25 cellular contexts compared by ENCODE assay signal in genomic region chr12:57419495-57419894, GRCh38. TPM values are rescaled to one million over a fixed set of nuclear protein-coding genes. Genes with fewer than 3 reads are reported as not detected.
"Had no signal": no experiment of that assay in that cellular context is flagged by ENCODE, and none has a peak within 500 bp of the region (broad histone marks: within the 10 kb centered on the region; RNA-seq: fewer than 3 reads in every experiment).

No MANE protein-coding gene starts in this region.

- H3K27me3 Mint-ChIP-seq: activated CD4-positive, alpha-beta memory T cell treated with anti-CD3 and anti-CD28 coated beads, Interleukin-2, amount 10 ng/mL, durations not matched to agents 7 days and 5 days; activated naive CD8-positive, alpha-beta T cell; activated T-cell treated with anti-CD3 and anti-CD28 coated beads, Interleukin-2, amount 50 U/mL, for 24 hours had no signal

- ATAC-seq: K562 had no signal

- H3K27ac ChIP-seq: Peyer's patch had no signal

- DNase-seq: activated CD4-positive, alpha-beta memory T cell treated with anti-CD3 and anti-CD28 coated beads, Interleukin-2, amount 10 ng/mL, durations not matched to agents 7 days and 5 days; activated CD4-positive, alpha-beta T cell treated with anti-CD3 and anti-CD28 coated beads, Interleukin-2, amount 50 U/mL, for 1 hour; activated CD4-positive, CD25-positive, alpha-beta regulatory T cell; activated CD8-positive, alpha-beta memory T cell treated with anti-CD3 and anti-CD28 coated beads, Interleukin-2, amount 50 U/mL, for 4 hours; activated gamma-delta T cell; activated naive CD4-positive, alpha-beta T cell treated with anti-CD3 and anti-CD28 coated beads for 36 hours; activated T-cell treated with anti-CD3 and anti-CD28 coated beads, Interleukin-2, amount 50 U/mL, for 24 hours; adrenal gland; anterior cingulate cortex; caudate nucleus; Karpas-422; MM.1S; NCI-H1105; NCI-H1436; NCI-H1694 treated with DMSO at 0.1 percent for 48 hours; NCI-H2029 treated with DMSO at 0.1 percent for 48 hours; NCI-H446; NCI-H524; Peyer's patch; SHP77; T-helper 9 cell had no signal

- H3K4me3 Mint-ChIP-seq: activated CD4-positive, alpha-beta memory T cell treated with anti-CD3 and anti-CD28 coated beads, Interleukin-2, amount 10 ng/mL, durations not matched to agents 7 days and 5 days; activated naive CD4-positive, alpha-beta T cell treated with anti-CD3 and anti-CD28 coated beads for 36 hours; activated naive CD8-positive, alpha-beta T cell; activated T-cell treated with anti-CD3 and anti-CD28 coated beads, Interleukin-2, amount 50 U/mL, for 24 hours; T-helper 1 cell treated with Interleukin-12 subunit alpha and Interleukin-12 subunit beta and Interleukin-4 antibody, amounts not matched to agents 30 μg/mL and 1 μg/mL, for 36 hours had no signal

- H3K4me1 ChIP-seq: Peyer's patch had no signal

- H3K27me3 ChIP-seq: adrenal gland, Peyer's patch had no signal

- H3K36me3 ChIP-seq: adrenal gland had no signal

- H3K4me3 ChIP-seq: adrenal gland, K562, Peyer's patch had no signal

- H3K27ac Mint-ChIP-seq: activated CD4-positive, alpha-beta memory T cell treated with anti-CD3 and anti-CD28 coated beads, Interleukin-2, amount 10 ng/mL, durations not matched to agents 7 days and 5 days; activated naive CD4-positive, alpha-beta T cell treated with anti-CD3 and anti-CD28 coated beads for 36 hours; activated naive CD8-positive, alpha-beta T cell; activated T-cell treated with anti-CD3 and anti-CD28 coated beads, Interleukin-2, amount 50 U/mL, for 24 hours; T-helper 1 cell treated with Interleukin-12 subunit alpha and Interleukin-12 subunit beta and Interleukin-4 antibody, amounts not matched to agents 30 μg/mL and 1 μg/mL, for 36 hours had no signal

- H3K9me3 ChIP-seq: adrenal gland, Peyer's patch had no signal

- H3K9me3 Mint-ChIP-seq: activated CD4-positive, alpha-beta memory T cell treated with anti-CD3 and anti-CD28 coated beads, Interleukin-2, amount 10 ng/mL, durations not matched to agents 7 days and 5 days; activated naive CD4-positive, alpha-beta T cell treated with anti-CD3 and anti-CD28 coated beads for 36 hours; activated T-cell treated with anti-CD3 and anti-CD28 coated beads, Interleukin-2, amount 50 U/mL, for 24 hours; T-helper 1 cell treated with Interleukin-12 subunit alpha and Interleukin-12 subunit beta and Interleukin-4 antibody, amounts not matched to agents 30 μg/mL and 1 μg/mL, for 36 hours had no signal

RNA-seq across cellular contexts. Expression of gene INHBC, which starts 15.1 kb away (rescaled TPM):
- total RNA-seq: activated CD4-positive, alpha-beta memory T cell treated with anti-CD3 and anti-CD28 coated beads, Interleukin-2, amount 10 ng/mL, durations not matched to agents 7 days and 5 days; activated naive CD4-positive, alpha-beta T cell treated with anti-CD3 and anti-CD28 coated beads for 36 hours; adrenal gland; Peyer's patch; SK-MEL-5 had no signal
- polyA plus RNA-seq: adrenal gland had no signal

RNA-seq across cellular contexts. Expression of gene INHBE, which starts 35.6 kb away (rescaled TPM):
- total RNA-seq: adrenal gland, Peyer's patch had no signal
- polyA plus RNA-seq: adrenal gland had no signal

RNA-seq across cellular contexts. Expression of gene GLI1, which starts 40.1 kb away (rescaled TPM):
- total RNA-seq: activated naive CD4-positive, alpha-beta T cell treated with anti-CD3 and anti-CD28 coated beads for 36 hours had no signal
